ENCODE assay signal across 1 cellular context in genomic region chr11:66265531-66266377, GRCh38.
TF ChIP-seq lines count a peak whose summit lies in the region.

No MANE protein-coding gene starts in this region.

TF ChIP-seq in HCT116, 20 proteins besides CTCF, POLR2A, EP300 and RAD21 (continued from another document):
- TF ChIP-seq, protein P1, sequence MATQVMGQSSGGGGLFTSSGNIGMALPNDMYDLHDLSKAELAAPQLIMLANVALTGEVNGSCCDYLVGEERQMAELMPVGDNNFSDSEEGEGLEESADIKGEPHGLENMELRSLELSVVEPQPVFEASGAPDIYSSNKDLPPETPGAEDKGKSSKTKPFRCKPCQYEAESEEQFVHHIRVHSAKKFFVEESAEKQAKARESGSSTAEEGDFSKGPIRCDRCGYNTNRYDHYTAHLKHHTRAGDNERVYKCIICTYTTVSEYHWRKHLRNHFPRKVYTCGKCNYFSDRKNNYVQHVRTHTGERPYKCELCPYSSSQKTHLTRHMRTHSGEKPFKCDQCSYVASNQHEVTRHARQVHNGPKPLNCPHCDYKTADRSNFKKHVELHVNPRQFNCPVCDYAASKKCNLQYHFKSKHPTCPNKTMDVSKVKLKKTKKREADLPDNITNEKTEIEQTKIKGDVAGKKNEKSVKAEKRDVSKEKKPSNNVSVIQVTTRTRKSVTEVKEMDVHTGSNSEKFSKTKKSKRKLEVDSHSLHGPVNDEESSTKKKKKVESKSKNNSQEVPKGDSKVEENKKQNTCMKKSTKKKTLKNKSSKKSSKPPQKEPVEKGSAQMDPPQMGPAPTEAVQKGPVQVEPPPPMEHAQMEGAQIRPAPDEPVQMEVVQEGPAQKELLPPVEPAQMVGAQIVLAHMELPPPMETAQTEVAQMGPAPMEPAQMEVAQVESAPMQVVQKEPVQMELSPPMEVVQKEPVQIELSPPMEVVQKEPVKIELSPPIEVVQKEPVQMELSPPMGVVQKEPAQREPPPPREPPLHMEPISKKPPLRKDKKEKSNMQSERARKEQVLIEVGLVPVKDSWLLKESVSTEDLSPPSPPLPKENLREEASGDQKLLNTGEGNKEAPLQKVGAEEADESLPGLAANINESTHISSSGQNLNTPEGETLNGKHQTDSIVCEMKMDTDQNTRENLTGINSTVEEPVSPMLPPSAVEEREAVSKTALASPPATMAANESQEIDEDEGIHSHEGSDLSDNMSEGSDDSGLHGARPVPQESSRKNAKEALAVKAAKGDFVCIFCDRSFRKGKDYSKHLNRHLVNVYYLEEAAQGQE (IDR thresholded peaks at IDR 0.05; ENCODE audit: low read depth), result no peak
- TF ChIP-seq MAX (IDR thresholded peaks at IDR 0.05) (no peak), FOSL1 (IDR thresholded peaks at IDR 0.05; ENCODE audit: low read depth) (no peak), EGR1 (IDR thresholded peaks at IDR 0.05; ENCODE audit: low read depth) (no peak), SIN3A (IDR thresholded peaks at IDR 0.05; ENCODE audit: low read depth) (no peak), ZNF274 (IDR thresholded peaks at IDR 0.05; ENCODE audit: low read depth, low read length) (no peak), POLR2AphosphoS5 (IDR thresholded peaks at IDR 0.05; ENCODE audit: low read depth, low read length) (no peak), EZH2 (IDR thresholded peaks at IDR 0.05) (no peak), ELF1 (IDR thresholded peaks at IDR 0.05; ENCODE audit: borderline replicate concordance, low read depth) (no peak), SRF (IDR thresholded peaks at IDR 0.05; ENCODE audit: low read depth) (no peak), ATF3 (IDR thresholded peaks at IDR 0.05) (no peak), TCF7L2 (IDR thresholded peaks at IDR 0.05; ENCODE audit: borderline replicate concordance, extremely low read depth, insufficient read depth, insufficient read length) (no peak), JUND (IDR thresholded peaks at IDR 0.05) (no peak), ZFX (IDR thresholded peaks at IDR 0.05) (no peak), YY1 (IDR thresholded peaks at IDR 0.05; ENCODE audit: extremely low read depth, insufficient replicate concordance, low read depth, low read length) (no peak)
